Comparison of ENCODE assay signal across 10 cellular contexts in genomic region chr14:85788834-85789233, GRCh38.
"Had no signal": no experiment of that assay in that cellular context is flagged by ENCODE, and none has a peak within 500 bp of the region (broad histone marks: within the 10 kb centered on the region; RNA-seq: fewer than 3 reads in every experiment).

No MANE protein-coding gene starts in this region.

- FAIRE-seq: H54, HTR-8/SVneo had no signal

- H3K27ac Mint-ChIP-seq: H9, HFFc6 had no signal

- H3K27ac ChIP-seq: GM23248, KMS-11 had no signal

- DNase-seq: GM23248, GOT3, H9, HFFc6, Karpas-422, KBM-7 had no signal

- H2AFZ ChIP-seq: GM23248 had no signal

- H3K4me3 Mint-ChIP-seq: H9, HFFc6 had no signal

- H3K4me3 ChIP-seq: GM23248 had no signal

- ATAC-seq: HCT116 had no signal

- H3K9ac ChIP-seq: GM23248, KMS-11 had no signal

- H3K9me3 Mint-ChIP-seq: H9 had no signal

- H3K4me2 ChIP-seq: KMS-11 had no signal
